8 cellular contexts compared by ENCODE assay signal in the genomic region with DNA sequence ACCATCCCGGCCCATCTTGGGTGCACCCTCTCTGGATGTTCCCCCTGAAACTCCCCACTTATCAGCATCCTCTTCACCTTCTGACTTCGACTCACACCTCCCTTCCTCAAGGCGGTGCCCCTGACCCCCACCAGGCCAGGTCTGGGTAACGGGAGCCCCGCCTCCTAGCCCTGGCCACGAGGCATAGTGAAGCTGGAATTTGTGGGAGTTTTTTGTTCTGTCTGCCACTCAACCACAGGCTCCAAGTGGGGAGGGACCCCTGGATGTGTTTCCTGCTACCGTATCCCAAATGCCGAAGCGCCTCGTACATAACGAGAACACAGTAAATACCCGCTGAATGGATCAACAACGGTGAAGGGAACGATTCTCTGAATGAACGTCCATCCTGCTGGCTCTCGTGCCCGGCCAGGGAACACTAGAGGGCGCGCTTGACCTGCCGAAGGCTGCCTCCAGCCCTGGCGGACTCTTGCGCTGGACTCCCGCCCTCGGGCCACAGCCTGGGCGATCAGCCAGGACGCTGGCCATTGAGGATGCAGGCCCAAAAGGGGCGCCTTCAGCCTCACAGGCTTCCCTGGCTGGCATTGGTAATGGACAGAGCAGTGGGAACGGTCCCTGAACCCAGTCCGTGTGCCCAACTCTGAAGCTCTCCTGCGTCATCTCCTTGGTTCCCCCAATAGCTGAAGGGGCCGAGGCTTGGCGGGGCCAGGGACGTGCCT. TPM values are rescaled to one million over a fixed set of nuclear protein-coding genes. Genes with fewer than 3 reads are reported as not detected.
DNase-seq lines count a peak whose midpoint lies in the region; ATAC-seq and TF ChIP-seq lines count a peak whose summit lies in the region.

No MANE protein-coding gene starts in this region.

- H3K4me1 ChIP-seq in BE2C: 0 out of 2 replicates have a peak, but pooled peaks cover 4% of the 10 kb centered on the region

- H3K36me3 ChIP-seq in BE2C: no peaks in the 10 kb centered on the region

- H3K9me3 ChIP-seq in BE2C: peaks cover 8% of the 10 kb centered on the region

- no peaks in the 10 kb centered on the region for H3K27me3 ChIP-seq in BE2C

- H3K4me3 ChIP-seq in BE2C (ENCODE audit: low read depth, low read length) (no peak overlapping the region), choroid plexus epithelial cell (ENCODE audit: low read depth, low read length) (no peak overlapping the region)

- DNase-seq in BE2C: peak; percentile 91
- peak; percentile 19 for DNase-seq in NCI-H1694 (lab: John Stamatoyannopoulos, UW)
- peak; percentile 25 to 60 for DNase-seq in activated CD4-positive, alpha-beta T cell treated with anti-CD3 and anti-CD28 coated beads for 24 hours (ENCODE audit: low read depth in 2 of 2)
- peak; percentile 87 for DNase-seq in choroid plexus epithelial cell (ENCODE audit: low read depth)
- DNase-seq in left kidney (ENCODE audit: low read depth, low spot score): peak; percentile 91
- DNase-seq in stimulated activated CD4-positive, alpha-beta T cell treated with anti-CD3 and anti-CD28 coated beads, Interleukin-2, amount 100 ng/mL, for 48 hours: peak; percentile 63
- no peak for DNase-seq in NCI-H2107 (lab: John Stamatoyannopoulos, UW)

- TF ChIP-seq CTCF in BE2C (IDR thresholded peaks at IDR 0.05; ENCODE audit: low read depth, low read length) (peak; percentile 97), choroid plexus epithelial cell (conservative IDR thresholded peaks at IDR 0.05; ENCODE audit: low read depth, low read length) (peak; percentile 99)

- ATAC-seq in GM21390 (IDR thresholded peaks at IDR 0.05; ENCODE audit: unreplicated experiment): peak; percentile 71

RNA-seq across cellular contexts. Expression of a gene that starts 47.3 kb away (rescaled TPM):
- polyA plus RNA-seq in BE2C (2012; ENCODE audit: insufficient read depth, insufficient read length, low read depth): 74.2 TPM
